ENCODE assay signal across 8 cellular contexts in genomic region chr18:23452347-23452727, GRCh38. TPM values are rescaled to one million over a fixed set of nuclear protein-coding genes. Genes with fewer than 3 reads are reported as not detected.
DNase-seq lines count a peak whose midpoint lies in the region; ATAC-seq and TF ChIP-seq lines count a peak whose summit lies in the region.

No MANE protein-coding gene starts in this region.

- intact Hi-C loops in mammary epithelial cell (cut with micrococcal nuclease) = no loop called here

- peaks cover 2% of the 10 kb centered on the region; the same call in 1 of the 2 replicates for H3K36me3 ChIP-seq in HUES6 (ENCODE audit: control insufficient read depth, insufficient read depth, low read length)
- H3K36me3 ChIP-seq in mammary epithelial cell (ENCODE audit: insufficient read depth, low read length) = peaks cover 3% of the 10 kb centered on the region
- H3K36me3 ChIP-seq in muscle layer of duodenum (ENCODE audit: control insufficient read depth in 1 of 2, insufficient read depth in 2 of 2, low read length in 2 of 2) = peaks cover 0 to 3% of the 10 kb centered on the region in 2 donors

- no TSS peak for BruUV-seq in mammary epithelial cell (replicated peaks; lab: Mats Ljungman, UMichigan)

- H2AFZ ChIP-seq in mammary epithelial cell (ENCODE audit: low read depth, low read length) = peak overlapping the region; percentile 91

- H3K9ac ChIP-seq in HUES6 (ENCODE audit: low read length) = no peak overlapping the region
- peak overlapping the region; percentile 99 for H3K9ac ChIP-seq in mammary epithelial cell (ENCODE audit: insufficient read depth, low read length)

- H3K4me1 ChIP-seq in HUES6 (ENCODE audit: control insufficient read depth, insufficient read depth, low read length) (peaks cover 11% of the 10 kb centered on the region), mammary epithelial cell (ENCODE audit: insufficient read depth, low read length) (peaks cover 14% of the 10 kb centered on the region), muscle layer of duodenum (ENCODE audit: control insufficient read depth in 1 of 2, insufficient read depth in 2 of 2, low read length in 2 of 2) (peaks cover 6 to 33% of the 10 kb centered on the region in 2 donors)

- peak overlapping the region; percentile 80 for H3K27ac ChIP-seq in 22Rv1
- peak overlapping the region; percentile 24; the same call in 1 of the 2 replicates for H3K27ac ChIP-seq in HUES6 (ENCODE audit: low read depth, low read length)
- peak overlapping the region; percentile 97 for H3K27ac ChIP-seq in mammary epithelial cell (ENCODE audit: insufficient read depth, low read depth, low read length)
- peak overlapping the region; percentile 96 for H3K27ac ChIP-seq in muscle layer of duodenum (ENCODE audit: low read length)

- peaks cover 43% of the 10 kb centered on the region for H3K79me2 ChIP-seq in mammary epithelial cell (ENCODE audit: insufficient read depth, low read length)

- dilution Hi-C loops in mammary epithelial cell (cut with HindIII; ENCODE audit: low sequenced_read_pairs) = loop anchor here (5.0 kb wide), 1 partner anchor 70 kb away; no protein-coding TSS in a partner anchor

- peaks cover 5% of the 10 kb centered on the region for H4K20me1 ChIP-seq in mammary epithelial cell (ENCODE audit: insufficient read depth, low read length)

- H3K4me2 ChIP-seq in mammary epithelial cell (ENCODE audit: insufficient read depth, low read depth, low read length) = peak overlapping the region; percentile 96

- H3K4me3 ChIP-seq in HUES6 (ENCODE audit: low read depth, low read length) (peak overlapping the region; percentile 98), mammary epithelial cell (replicated peaks in 1 of 3; ENCODE audit: insufficient read depth in 1 of 3, low read depth in 2 of 3, low read length in 3 of 3) (peak overlapping the region in 2 of 3 experiments; percentile 64 to 97), muscle layer of duodenum (ENCODE audit: low read depth in 1 of 2, low read length in 2 of 2) (peak overlapping the region; percentile 86 to 98)

- no peak for DNase-seq in mammary epithelial cell
- DNase-seq in COLO829 (ENCODE audit: low spot score) = no peak
- DNase-seq in SW480 (ENCODE audit: low spot score) = no peak
- DNase-seq in amniotic stem cell (lab: John Stamatoyannopoulos, UW) = no peak

- no peaks in the 10 kb centered on the region for H3K9me3 ChIP-seq in HUES6 (ENCODE audit: control insufficient read depth, insufficient read depth, low read depth, low read length)
- H3K9me3 ChIP-seq in mammary epithelial cell (replicated peaks; ENCODE audit: insufficient read depth, low read length) = no peaks in the 10 kb centered on the region
- H3K9me3 ChIP-seq in muscle layer of duodenum (ENCODE audit: control insufficient read depth in 1 of 2, low read length in 2 of 2) = no peaks in the 10 kb centered on the region

- CTCF ChIA-PET in mammary epithelial cell (lab: Charles Lee; ENCODE audit: low non-redundant PET) = no interaction called here

- ATAC-seq in GM21529 (IDR thresholded peaks at IDR 0.05; ENCODE audit: unreplicated experiment) = no peak

- H3K27me3 ChIP-seq in HUES6 (ENCODE audit: control insufficient read depth, insufficient read depth, low read length) = no peaks in the 10 kb centered on the region
- no peaks in the 10 kb centered on the region for H3K27me3 ChIP-seq in mammary epithelial cell (ENCODE audit: insufficient read depth, low read length)
- H3K27me3 ChIP-seq in muscle layer of duodenum (ENCODE audit: low read depth, low read length) = no peaks in the 10 kb centered on the region

- in situ Hi-C loops in mammary epithelial cell (cut with MboI; ENCODE audit: low sequenced_read_pairs in 2 of 2) = no loop called here

- no peak for TF ChIP-seq CTCF in 22Rv1 (IDR thresholded peaks at IDR 0.05)
- TF ChIP-seq CTCF in mammary epithelial cell (conservative IDR thresholded peaks at IDR 0.05 in 1 of 2, IDR thresholded peaks at IDR 0.05 in 1 of 2; ENCODE audit: extremely low read depth in 1 of 2, insufficient read depth in 1 of 2, low read depth in 1 of 2, low read length in 2 of 2) = no peak

- WGBS in mammary epithelial cell (ENCODE audit: low coverage, missing lambda C conversion rate) = 50% methylated on average over 3 of the region's 3 CpGs

RNA-seq across cellular contexts. Expression of gene RIOK3, which starts 0.8 kb away (rescaled TPM):
- 100 to 1,000 TPM in 1 of 2 donors, 10 to 100 TPM in 1; 94.1 to 128 TPM for total RNA-seq in mammary epithelial cell
- 27.5 TPM for polyA plus RNA-seq in mammary epithelial cell
- polyA minus RNA-seq in mammary epithelial cell = 28.1 TPM

RNA-seq across cellular contexts. Expression of gene RMC1, which starts 51.0 kb away (rescaled TPM):
- 10 to 100 TPM; 29.8 to 33.3 TPM for total RNA-seq in mammary epithelial cell
- 20.2 TPM for polyA plus RNA-seq in mammary epithelial cell
- polyA minus RNA-seq in mammary epithelial cell = 55.0 TPM

Comparison
In these comparisons a context has a peak if more than half of its experiments do, and no peak if none do; other contexts are left out.
1. H3K27ac ChIP-seq: peak in every context shown above with its lines; median percentile 97 in mammary epithelial cell; 96 in muscle layer of duodenum; 80 in 22Rv1; 24 in HUES6.